In the genomic region with DNA sequence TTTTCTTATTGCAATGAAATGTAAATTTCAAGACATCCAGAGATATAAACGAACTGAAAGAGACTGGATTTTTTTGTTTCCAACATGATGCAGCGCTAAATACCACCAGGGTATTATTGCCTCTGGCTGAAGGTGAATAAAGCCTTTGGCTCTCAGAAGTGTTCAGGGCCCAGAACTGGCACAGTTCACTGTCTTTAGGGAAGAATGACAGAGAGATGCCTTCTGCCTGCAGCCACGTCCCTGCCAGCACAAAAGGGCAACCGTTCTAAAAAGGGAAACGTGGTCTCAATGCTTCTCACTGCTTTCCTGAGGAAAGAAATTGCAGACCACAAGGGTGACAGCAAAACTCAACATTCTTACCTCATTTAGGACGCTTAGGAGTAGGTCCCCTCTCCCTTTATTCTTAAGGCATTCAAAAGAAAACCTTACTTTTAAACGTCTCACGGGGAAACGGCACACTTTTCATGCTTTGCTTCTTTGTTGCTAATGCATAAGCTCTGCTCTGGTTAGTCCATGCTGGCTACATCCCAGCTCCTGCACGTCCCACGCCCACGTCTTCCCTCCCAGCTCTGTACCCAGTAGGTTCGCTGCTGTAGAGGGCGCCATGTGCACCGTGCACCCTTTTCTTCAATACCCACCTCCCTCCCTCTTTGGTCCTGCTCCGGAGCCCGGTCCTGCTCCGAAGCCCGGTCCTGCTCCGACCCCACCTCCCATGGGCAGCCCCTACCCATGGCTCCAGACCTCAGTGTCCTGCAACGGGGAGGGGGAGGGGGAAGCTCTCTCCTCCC, we compare ENCODE assay signal across 13 cellular contexts.
DNase-seq lines count a peak whose midpoint lies in the region; FAIRE-seq and TF ChIP-seq lines count a peak whose summit lies in the region.
"Had no signal": no experiment of that assay in that cellular context is flagged by ENCODE, and none has a peak within 500 bp of the region (broad histone marks: within the 10 kb centered on the region; RNA-seq: fewer than 3 reads in every experiment).

No MANE protein-coding gene starts in this region.

- H3K4me3 ChIP-seq in astrocyte (ENCODE audit: insufficient read depth, low read depth, low read length): no peak overlapping the region
- peak overlapping the region; percentile 20; the same call in 1 of the 2 replicates for H3K4me3 ChIP-seq in iPS-18c (ENCODE audit: insufficient read depth, low read depth, low read length)
- no peak overlapping the region for H3K4me3 ChIP-seq in thyroid gland (replicated peaks in 1 of 3)
- H3K4me3 ChIP-seq in brain microvascular endothelial cell (ENCODE audit: low read depth, low read length): no peak overlapping the region

- H3K4me2 ChIP-seq in astrocyte (ENCODE audit: low read length): peak overlapping the region; percentile 29

- H3K9me3 Mint-ChIP-seq in astrocyte (ENCODE audit: unreplicated experiment): peaks cover 3% of the 10 kb centered on the region
- H3K9me3 Mint-ChIP-seq: mesothelial cell of epicardium had no signal

- in situ Hi-C loops in brain microvascular endothelial cell (cut with HindIII; ENCODE audit: low pct_ligation_motif_present, low sequenced_read_pairs) (no loop called here), GM13976 (cut with MboI; ENCODE audit: low sequenced_read_pairs, unreplicated experiment) (no loop called here)

- TF ChIP-seq POLR2A in thyroid gland (IDR thresholded peaks at IDR 0.05): no peak

- WGBS in thyroid gland, 2 donors: 44 to 45% methylated on average over 21 of the region's 21 CpGs

- H3K36me3 ChIP-seq in astrocyte (ENCODE audit: insufficient read depth, low read length): no peaks in the 10 kb centered on the region
- no peaks in the 10 kb centered on the region for H3K36me3 ChIP-seq in thyroid gland
- H3K36me3 ChIP-seq in brain microvascular endothelial cell (replicated peaks): no peaks in the 10 kb centered on the region

- no peaks in the 10 kb centered on the region for H3K4me1 ChIP-seq in astrocyte (ENCODE audit: insufficient read depth, low read length)
- H3K4me1 ChIP-seq in thyroid gland: no peaks in the 10 kb centered on the region

- H3K27ac Mint-ChIP-seq in astrocyte (ENCODE audit: unreplicated experiment): no peak overlapping the region
- H3K27ac Mint-ChIP-seq: mesothelial cell of epicardium had no signal

- H3K27ac ChIP-seq in astrocyte (ENCODE audit: low read depth, low read length) (no peak overlapping the region), thyroid gland (no peak overlapping the region), brain microvascular endothelial cell (no peak overlapping the region)
- H3K27ac ChIP-seq: HL-60 had no signal

- intact Hi-C loops in thyroid gland (cut with DNase I): no loop called here

- no peak for TF ChIP-seq CTCF in astrocyte (IDR thresholded peaks at IDR 0.05; ENCODE audit: insufficient read depth, low read depth, low read length)
- no peak for TF ChIP-seq CTCF in thyroid gland (IDR thresholded peaks at IDR 0.05)
- TF ChIP-seq CTCF in brain microvascular endothelial cell (IDR thresholded peaks at IDR 0.05; ENCODE audit: low read depth, low read length, missing control alignments): no peak
- no peak for TF ChIP-seq CTCF in GM13976 (IDR thresholded peaks at IDR 0.05; ENCODE audit: borderline replicate concordance, control extremely low read depth, extremely low read depth, insufficient read depth, missing control alignments)

- peaks cover 4% of the 10 kb centered on the region for H3K4me1 Mint-ChIP-seq in astrocyte (ENCODE audit: low read depth, unreplicated experiment)
- H3K4me1 Mint-ChIP-seq: mesothelial cell of epicardium had no signal

- no peaks in the 10 kb centered on the region for H4K20me1 ChIP-seq in astrocyte (ENCODE audit: insufficient read depth, low read length)

- H3K27me3 Mint-ChIP-seq in astrocyte (ENCODE audit: low read depth, unreplicated experiment): peaks cover 10% of the 10 kb centered on the region

- no peaks in the 10 kb centered on the region for H3K27me3 ChIP-seq in astrocyte (ENCODE audit: insufficient read depth, low read length)
- no peaks in the 10 kb centered on the region for H3K27me3 ChIP-seq in thyroid gland
- no peaks in the 10 kb centered on the region for H3K27me3 ChIP-seq in brain microvascular endothelial cell (replicated peaks)

- FAIRE-seq in astrocyte (lab: Jason Lieb, UNC): no peak
- no peak for FAIRE-seq in GM19239 (lab: Jason Lieb, UNC)
- FAIRE-seq: endothelial cell of umbilical vein had no signal

- no peaks in the 10 kb centered on the region for H3K36me3 Mint-ChIP-seq in astrocyte (ENCODE audit: low read depth, unreplicated experiment)
- H3K36me3 Mint-ChIP-seq: mesothelial cell of epicardium had no signal

- DNase-seq in DMS 273 treated with DMSO at 0.1 percent for 48 hours (lab: John Stamatoyannopoulos, UW): peak; percentile 73
- DNase-seq in Kasumi-1 (lab: John Stamatoyannopoulos, UW): peak; percentile 57 to 67
- DNase-seq in astrocyte (ENCODE audit: low read depth): no peak
- DNase-seq in thyroid gland: no peak
- DNase-seq in brain microvascular endothelial cell: no peak
- no peak for DNase-seq in GM13976 (ENCODE audit: low spot score)
- DNase-seq in GM19239 (ENCODE audit: insufficient read length, low spot score): no peak
- DNase-seq: NK-92 treated with Interleukin-12 subunit alpha and Interleukin-12 subunit beta, amount 100 ng/mL, for 24 hours; stimulated activated CD4-positive, alpha-beta T cell treated with anti-CD3 and anti-CD28 coated beads, Interleukin-4, amount 100 ng/mL, for 24 hours had no signal

- no peak overlapping the region for H3K9ac ChIP-seq in astrocyte (ENCODE audit: low read length)

- no peaks in the 10 kb centered on the region for H3K9me3 ChIP-seq in astrocyte (ENCODE audit: insufficient read depth, low read depth, low read length)
- H3K9me3 ChIP-seq in iPS-18c (ENCODE audit: control insufficient read depth, insufficient read depth, low read length): no peaks in the 10 kb centered on the region
- no peaks in the 10 kb centered on the region for H3K9me3 ChIP-seq in thyroid gland

- peak overlapping the region; percentile 26 for H2AFZ ChIP-seq in astrocyte (ENCODE audit: low read depth, low read length)

- no peak overlapping the region for H3K4me3 Mint-ChIP-seq in astrocyte (ENCODE audit: unreplicated experiment)
- H3K4me3 Mint-ChIP-seq: mesothelial cell of epicardium had no signal

- no peaks in the 10 kb centered on the region for H3K79me2 ChIP-seq in astrocyte (ENCODE audit: insufficient read depth, low read length)

Comparison
In these comparisons a context has a peak if more than half of its experiments do, and no peak if none do; other contexts are left out.
1. DNase-seq: peak in DMS 273 treated with DMSO at 0.1 percent for 48 hours (single experiment) and Kasumi-1 (2 of 2); none in astrocyte (single experiment), thyroid gland (0 of 2), brain microvascular endothelial cell (single experiment), GM13976 (single experiment) and GM19239 (single experiment).